In the genomic region with DNA sequence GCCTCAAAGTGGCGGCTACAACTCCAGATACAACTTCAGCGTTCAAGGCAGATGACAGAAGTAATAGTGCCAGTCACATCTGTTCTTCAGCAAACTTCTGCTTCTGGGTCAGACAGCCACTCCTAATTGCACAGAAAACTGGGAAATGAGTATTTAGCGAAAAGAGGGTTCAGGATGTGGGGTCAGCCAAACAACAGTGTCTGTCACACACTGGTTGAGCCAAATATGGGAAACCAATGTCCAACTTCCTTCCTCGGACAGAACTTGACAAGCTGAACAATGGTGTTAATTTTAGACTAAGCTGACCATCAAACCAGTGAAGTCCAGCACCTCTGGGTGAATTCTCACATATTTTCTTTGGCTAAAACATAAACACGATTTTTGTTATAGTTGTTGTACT, we compare ENCODE assay signal across 21 cellular contexts. TPM values are rescaled to one million over a fixed set of nuclear protein-coding genes. Genes with fewer than 3 reads are reported as not detected.
DNase-seq lines count a peak whose midpoint lies in the region; ATAC-seq, FAIRE-seq and TF ChIP-seq lines count a peak whose summit lies in the region.
"Had no signal": no experiment of that assay in that cellular context is flagged by ENCODE, and none has a peak within 500 bp of the region (broad histone marks: within the 10 kb centered on the region; RNA-seq: fewer than 3 reads in every experiment).

No MANE protein-coding gene starts in this region.

- H3K9ac ChIP-seq in HepG2 (ENCODE audit: insufficient read depth, low read depth, low read length) (no peak overlapping the region), parathyroid adenoma (no peak overlapping the region)

- TF ChIP-seq EP300 in HepG2 (IDR thresholded peaks at IDR 0.05; ENCODE audit: low read depth in 2 of 2, low read length in 2 of 2) (no peak), HepG2 (CRISPR knock-in tag; IDR thresholded peaks at IDR 0.05; ENCODE audit: borderline replicate concordance) (no peak)

- peaks cover 32% of the 10 kb centered on the region for H3K4me1 ChIP-seq in HepG2 (ENCODE audit: insufficient read depth, low read length)
- H3K4me1 ChIP-seq in parathyroid adenoma: peaks cover 9% of the 10 kb centered on the region
- H3K4me1 ChIP-seq: uterus had no signal

- DNase-seq in CD14-positive monocyte (ENCODE audit: low spot score) (no peak), HepG2 (ENCODE audit: low spot score) (no peak), DMS53 (lab: John Stamatoyannopoulos, UW) (no peak), HUDEP-2 (lab: John Stamatoyannopoulos, UW; ENCODE audit: unreplicated experiment in 76 of 76) (no peak), D721Med (ENCODE audit: insufficient read length, low spot score) (no peak), chondrocyte (ENCODE audit: low spot score) (no peak)
- DNase-seq: ACHN; activated CD4-positive, alpha-beta memory T cell treated with anti-CD3 and anti-CD28 coated beads, Interleukin-2, amount 10 ng/mL, durations not matched to agents 7 days and 5 days; activated naive CD8-positive, alpha-beta T cell treated with anti-CD3 and anti-CD28 coated beads, Interleukin-2, amount 10 ng/mL, durations not matched to agents 7 days and 5 days; activated T-cell treated with anti-CD3 and anti-CD28 coated beads, Interleukin-2, amount 50 U/mL, for 4 hours; KG1; NCI-H774; stomach; uterus had no signal

- CTCF ChIA-PET in HepG2 (lab: Yijun Ruan, JAX; ENCODE audit: low intra/inter-chr PET ratio, low total read pairs): no interaction called here

- no peak overlapping the region for H3K4me3 ChIP-seq in HepG2 (replicated peaks in 1 of 3; ENCODE audit: insufficient read depth in 1 of 3, low read depth in 2 of 3, low read length in 3 of 3)
- no peak overlapping the region for H3K4me3 ChIP-seq in parathyroid adenoma (ENCODE audit: low read depth, low read length)
- H3K4me3 ChIP-seq: stomach, uterus had no signal

- no peak for TF ChIP-seq RAD21 in HepG2 (CRISPR knock-in tag; IDR thresholded peaks at IDR 0.05)

- no peak for TF ChIP-seq POLR2A in HepG2 (IDR thresholded peaks at IDR 0.05; ENCODE audit: insufficient read depth in 1 of 2, low read depth in 2 of 2, low read length in 2 of 2)

- no peak for TF ChIP-seq CTCF in CD14-positive monocyte (IDR thresholded peaks at IDR 0.05)
- TF ChIP-seq CTCF in HepG2 (CRISPR knock-in tag; IDR thresholded peaks at IDR 0.05): no peak
- no peak for TF ChIP-seq CTCF in parathyroid adenoma (IDR thresholded peaks at IDR 0.05)
- TF ChIP-seq CTCF in D721Med (IDR thresholded peaks at IDR 0.05; ENCODE audit: insufficient read depth, missing control alignments): no peak
- no peak for TF ChIP-seq CTCF in chondrocyte (IDR thresholded peaks at IDR 0.05)

- WGBS in HepG2 (ENCODE audit: low lambda C conversion rate): 91% methylated on average over 5 of the region's 5 CpGs

- H3K4me3 Mint-ChIP-seq in CD14-positive monocyte (peak overlapping the region; percentile 40 to 53), chondrocyte (ENCODE audit: unreplicated experiment) (no peak overlapping the region)
- H3K4me3 Mint-ChIP-seq in dendritic cell treated with granulocyte-macrophage colony-stimulating factor and Interleukin-4, amounts not matched to agents 40 ng/mL and 50 ng/mL, for 4 days: no peak overlapping the region
- H3K4me3 Mint-ChIP-seq: activated CD4-positive, alpha-beta memory T cell treated with anti-CD3 and anti-CD28 coated beads, Interleukin-2, amount 10 ng/mL, durations not matched to agents 7 days and 5 days; activated naive CD8-positive, alpha-beta T cell treated with anti-CD3 and anti-CD28 coated beads, Interleukin-2, amount 10 ng/mL, durations not matched to agents 7 days and 5 days; activated T-cell treated with anti-CD3 and anti-CD28 coated beads, Interleukin-2, amount 50 U/mL, for 4 hours; brain had no signal

- H4K20me1 ChIP-seq in HepG2 (ENCODE audit: insufficient read depth, low read length): peaks cover 12% of the 10 kb centered on the region; the same call in 1 of the 2 replicates

- no peak for ATAC-seq in HepG2
- ATAC-seq: activated T-cell treated with anti-CD3 and anti-CD28 coated beads, Interleukin-2, amount 50 U/mL, for 4 hours; SK-N-SH treated with all-trans-retinoic acid at 6 μM for 48 hours had no signal

- peaks cover 0 to 1% of the 10 kb centered on the region in 2 experiments; a peak in 2 of 5 replicates for H3K36me3 ChIP-seq in HepG2 (replicated peaks in 1 of 2; ENCODE audit: control insufficient read depth in 1 of 2, insufficient read depth in 2 of 2, low read length in 2 of 2)
- no peaks in the 10 kb centered on the region for H3K36me3 ChIP-seq in parathyroid adenoma (ENCODE audit: control insufficient read depth, insufficient read depth, low read length)
- H3K36me3 ChIP-seq: stomach, uterus had no signal

- no TSS peak for BruUV-seq in HepG2 (replicated peaks; lab: Mats Ljungman, UMichigan)

- H3K4me1 Mint-ChIP-seq in CD14-positive monocyte (peaks cover 53% of the 10 kb centered on the region), chondrocyte (ENCODE audit: low read depth) (peaks cover 25% of the 10 kb centered on the region)
- H3K4me1 Mint-ChIP-seq in dendritic cell treated with granulocyte-macrophage colony-stimulating factor and Interleukin-4, amounts not matched to agents 40 ng/mL and 50 ng/mL, for 4 days (ENCODE audit: low read depth): peaks cover 45% of the 10 kb centered on the region
- H3K4me1 Mint-ChIP-seq: activated CD4-positive, alpha-beta memory T cell treated with anti-CD3 and anti-CD28 coated beads, Interleukin-2, amount 10 ng/mL, durations not matched to agents 7 days and 5 days had no signal

- H3K27ac ChIP-seq in HepG2 (ENCODE audit: extremely low read length, insufficient read depth, low read length): no peak overlapping the region
- H3K27ac ChIP-seq in parathyroid adenoma: peak overlapping the region; percentile 11
- H3K27ac ChIP-seq: uterus had no signal

- H3K9me3 ChIP-seq in HepG2 (ENCODE audit: low read length) (no peaks in the 10 kb centered on the region), parathyroid adenoma (ENCODE audit: control insufficient read depth, low read length) (no peaks in the 10 kb centered on the region)
- H3K9me3 ChIP-seq: stomach, uterus had no signal

- H2AFZ ChIP-seq in HepG2 (ENCODE audit: low read length): no peak overlapping the region
- no peak overlapping the region for H2AFZ ChIP-seq in parathyroid adenoma

- FAIRE-seq in HepG2 (lab: Jason Lieb, UNC): no peak
- no peak for FAIRE-seq in D721Med (lab: Jason Lieb, UNC)
- FAIRE-seq: H54, islet of Langerhans had no signal

- H3K79me2 ChIP-seq in HepG2 (ENCODE audit: insufficient read depth, low read length): peaks cover 57% of the 10 kb centered on the region
- H3K79me2 ChIP-seq in parathyroid adenoma: peaks cover 36% of the 10 kb centered on the region

- H3K27ac Mint-ChIP-seq in CD14-positive monocyte (peak overlapping the region; percentile 87 to 95 (median 92)), chondrocyte (ENCODE audit: unreplicated experiment) (no peak overlapping the region)
- H3K27ac Mint-ChIP-seq in dendritic cell treated with granulocyte-macrophage colony-stimulating factor and Interleukin-4, amounts not matched to agents 40 ng/mL and 50 ng/mL, for 4 days: peak overlapping the region; percentile 80
- H3K27ac Mint-ChIP-seq: activated CD4-positive, alpha-beta memory T cell treated with anti-CD3 and anti-CD28 coated beads, Interleukin-2, amount 10 ng/mL, durations not matched to agents 7 days and 5 days; activated naive CD8-positive, alpha-beta T cell treated with anti-CD3 and anti-CD28 coated beads, Interleukin-2, amount 10 ng/mL, durations not matched to agents 7 days and 5 days; brain; progenitor cell of endocrine pancreas had no signal

- intact Hi-C loops in CD14-positive monocyte (cut with micrococcal nuclease): no loop called here
- intact Hi-C loops in dendritic cell treated with granulocyte-macrophage colony-stimulating factor and Interleukin-4, amounts not matched to agents 40 ng/mL and 50 ng/mL, for 4 days (cut with micrococcal nuclease): loop anchor here (2.0 to 5.0 kb wide), 2 partner anchors 20 to 33 kb away; no protein-coding TSS in a partner anchor
- intact Hi-C loops in HepG2 (cut with micrococcal nuclease; ENCODE audit: unreplicated experiment): no loop called here

- POLR2A ChIA-PET in HepG2 (lab: Yijun Ruan, JAX): no interaction called here

- H3K27me3 ChIP-seq in HepG2 (ENCODE audit: control insufficient read depth in 1 of 2, insufficient read depth in 2 of 2, low read length in 2 of 2) (no peaks in the 10 kb centered on the region), parathyroid adenoma (ENCODE audit: control insufficient read depth, insufficient read depth, low read length) (no peaks in the 10 kb centered on the region)
- H3K27me3 ChIP-seq: stomach, uterus had no signal

- H3K36me3 Mint-ChIP-seq in CD14-positive monocyte (peaks cover 12 to 13% of the 10 kb centered on the region in 2 donors), chondrocyte (ENCODE audit: low read depth) (no peaks in the 10 kb centered on the region)
- peaks cover 21% of the 10 kb centered on the region for H3K36me3 Mint-ChIP-seq in dendritic cell treated with granulocyte-macrophage colony-stimulating factor and Interleukin-4, amounts not matched to agents 40 ng/mL and 50 ng/mL, for 4 days (ENCODE audit: low read depth)

- H3K9me3 Mint-ChIP-seq in CD14-positive monocyte (peaks cover 0 to 4% (median 0%) of the 10 kb centered on the region in 7 donors), chondrocyte (ENCODE audit: low read depth) (no peaks in the 10 kb centered on the region)
- no peaks in the 10 kb centered on the region for H3K9me3 Mint-ChIP-seq in dendritic cell treated with granulocyte-macrophage colony-stimulating factor and Interleukin-4, amounts not matched to agents 40 ng/mL and 50 ng/mL, for 4 days
- H3K9me3 Mint-ChIP-seq: activated CD4-positive, alpha-beta memory T cell treated with anti-CD3 and anti-CD28 coated beads, Interleukin-2, amount 10 ng/mL, durations not matched to agents 7 days and 5 days; activated T-cell treated with anti-CD3 and anti-CD28 coated beads, Interleukin-2, amount 50 U/mL, for 4 hours had no signal

- H3K27me3 Mint-ChIP-seq in CD14-positive monocyte (ENCODE audit: low read depth in 3 of 3): peaks cover 0 to 2% (median 0%) of the 10 kb centered on the region in 3 donors
- no peaks in the 10 kb centered on the region for H3K27me3 Mint-ChIP-seq in dendritic cell treated with granulocyte-macrophage colony-stimulating factor and Interleukin-4, amounts not matched to agents 40 ng/mL and 50 ng/mL, for 4 days
- H3K27me3 Mint-ChIP-seq in chondrocyte (ENCODE audit: low read depth): no peaks in the 10 kb centered on the region
- H3K27me3 Mint-ChIP-seq: activated CD4-positive, alpha-beta memory T cell treated with anti-CD3 and anti-CD28 coated beads, Interleukin-2, amount 10 ng/mL, durations not matched to agents 7 days and 5 days; activated naive CD8-positive, alpha-beta T cell treated with anti-CD3 and anti-CD28 coated beads, Interleukin-2, amount 10 ng/mL, durations not matched to agents 7 days and 5 days; brain had no signal

- in situ Hi-C loops in HepG2 (cut with HindIII; ENCODE audit: extremely low pct_ligation_motif_present, low pct_unique_long_range_greater_than_20kb): no loop called here

- H3K4me2 ChIP-seq in HepG2 (ENCODE audit: low read depth, low read length): no peak overlapping the region
- H3K4me2 ChIP-seq in parathyroid adenoma (ENCODE audit: low read length): no peak overlapping the region

RNA-seq across cellular contexts. Expression of gene NUDT3, which starts 22.1 kb away (rescaled TPM):
- 10 to 100 TPM in 1 of 2 donors, 1 to 10 TPM in 1; 9.3 to 10.9 TPM for polyA plus RNA-seq in CD14-positive monocyte
- 20.2 and 30.1 TPM in 2 replicates for total RNA-seq in HepG2 (2016; rRNA removed; fragmentation: Illumina TruSeq; extraction: Trizol)
- total RNA-seq in HepG2 (2016; cell fraction: cytosol; rRNA removed; fragmentation: Illumina TruSeq; extraction: Trizol; ENCODE audit: low read depth): 4.1 and 4.8 TPM in 2 replicates
- total RNA-seq in HepG2 (2016; cell fraction: insoluble cytoplasmic fraction; rRNA removed; fragmentation: Illumina TruSeq; extraction: Trizol): 19.5 and 29.7 TPM in 2 replicates
- total RNA-seq in HepG2 (2016; cell fraction: membrane; rRNA removed; fragmentation: Illumina TruSeq; extraction: Trizol): 14.6 and 14.8 TPM in 2 replicates
- total RNA-seq in HepG2 (2016; cell fraction: nucleus; rRNA removed; fragmentation: Illumina TruSeq; extraction: Trizol): 15.7 and 19.0 TPM in 2 replicates
- 17.6 and 20.6 TPM in 2 replicates for polyA plus RNA-seq in HepG2 (2011; rRNA removed)
- 10.7 and 14.8 TPM in 2 replicates for polyA plus RNA-seq in HepG2 (2011; cell fraction: cytosol; rRNA removed)
- polyA plus RNA-seq in HepG2 (2011; cell fraction: nucleus; rRNA removed): 9.2 and 11.9 TPM in 2 replicates
- 5.6 TPM in 2 replicates for polyA plus RNA-seq in HepG2 (2012)
- polyA plus RNA-seq in HepG2 (2016; cell fraction: cytosol; fragmentation: Illumina TruSeq; extraction: Trizol; ENCODE audit: low read depth): 3.0 and 3.5 TPM in 2 replicates
- polyA plus RNA-seq in HepG2 (2016; cell fraction: insoluble cytoplasmic fraction; fragmentation: Illumina TruSeq; extraction: Trizol; ENCODE audit: low read depth): 22.4 and 22.7 TPM in 2 replicates
- polyA plus RNA-seq in HepG2 (2016; cell fraction: membrane; fragmentation: Illumina TruSeq; extraction: Trizol; ENCODE audit: low read depth): 7.4 and 7.7 TPM in 2 replicates
- 23.3 TPM in 2 replicates for polyA plus RNA-seq in HepG2 (2016; cell fraction: nucleus; fragmentation: Illumina TruSeq; extraction: Trizol; ENCODE audit: insufficient read depth, low read depth)
- 23.6 and 25.7 TPM in 2 replicates for polyA minus RNA-seq in HepG2 (2011; rRNA and poly(A)+ RNA removed; ENCODE audit: low replicate concordance)
- polyA minus RNA-seq in HepG2 (2011; cell fraction: cytosol; rRNA and poly(A)+ RNA removed): 18.9 and 21.6 TPM in 2 replicates
- 14.0 and 19.0 TPM in 2 replicates for polyA minus RNA-seq in HepG2 (2011; cell fraction: nucleus; rRNA and poly(A)+ RNA removed)
- 21.6 to 25.9 TPM (median 22.0 TPM) in 3 replicates for total RNA-seq in chondrocyte

RNA-seq across cellular contexts. Expression of gene RPS10, which starts 55.5 kb away (rescaled TPM):
- 1,000 to 10,000 TPM in 1 of 2 donors, 100 to 1,000 TPM in 1; 645 to 1,054 TPM for polyA plus RNA-seq in CD14-positive monocyte
- total RNA-seq in HepG2 (2016; rRNA removed; fragmentation: Illumina TruSeq; extraction: Trizol): 2,909 and 3,503 TPM in 2 replicates
- total RNA-seq in HepG2 (2016; cell fraction: cytosol; rRNA removed; fragmentation: Illumina TruSeq; extraction: Trizol; ENCODE audit: low read depth): 5,102 and 5,632 TPM in 2 replicates
- 3,081 and 3,638 TPM in 2 replicates for total RNA-seq in HepG2 (2016; cell fraction: insoluble cytoplasmic fraction; rRNA removed; fragmentation: Illumina TruSeq; extraction: Trizol)
- 7,429 and 7,480 TPM in 2 replicates for total RNA-seq in HepG2 (2016; cell fraction: membrane; rRNA removed; fragmentation: Illumina TruSeq; extraction: Trizol)
- total RNA-seq in HepG2 (2016; cell fraction: nucleus; rRNA removed; fragmentation: Illumina TruSeq; extraction: Trizol): 967 and 1,028 TPM in 2 replicates
- polyA plus RNA-seq in HepG2 (2011; rRNA removed): 4,295 and 4,648 TPM in 2 replicates
- polyA plus RNA-seq in HepG2 (2011; cell fraction: cytosol; rRNA removed): 9,439 and 9,926 TPM in 2 replicates
- polyA plus RNA-seq in HepG2 (2011; cell fraction: nucleus; rRNA removed): 1,658 and 1,840 TPM in 2 replicates
- 3,418 and 4,251 TPM in 2 replicates for polyA plus RNA-seq in HepG2 (2012)
- 5,367 and 5,814 TPM in 2 replicates for polyA plus RNA-seq in HepG2 (2016; cell fraction: cytosol; fragmentation: Illumina TruSeq; extraction: Trizol; ENCODE audit: low read depth)
- 2,908 and 3,264 TPM in 2 replicates for polyA plus RNA-seq in HepG2 (2016; cell fraction: insoluble cytoplasmic fraction; fragmentation: Illumina TruSeq; extraction: Trizol; ENCODE audit: low read depth)
- polyA plus RNA-seq in HepG2 (2016; cell fraction: membrane; fragmentation: Illumina TruSeq; extraction: Trizol; ENCODE audit: low read depth): 6,085 and 6,204 TPM in 2 replicates
- polyA plus RNA-seq in HepG2 (2016; cell fraction: nucleus; fragmentation: Illumina TruSeq; extraction: Trizol; ENCODE audit: insufficient read depth, low read depth): 1,494 and 1,555 TPM in 2 replicates
- polyA minus RNA-seq in HepG2 (2011; rRNA and poly(A)+ RNA removed; ENCODE audit: low replicate concordance): 2,566 and 3,572 TPM in 2 replicates
- 602 and 661 TPM in 2 replicates for polyA minus RNA-seq in HepG2 (2011; cell fraction: cytosol; rRNA and poly(A)+ RNA removed)
- 173 and 248 TPM in 2 replicates for polyA minus RNA-seq in HepG2 (2011; cell fraction: nucleus; rRNA and poly(A)+ RNA removed)
- total RNA-seq in chondrocyte: 751 to 941 TPM (median 771 TPM) in 3 replicates

Comparison
In these comparisons a context has a peak if more than half of its experiments do, and no peak if none do; other contexts are left out.
1. H3K4me3 Mint-ChIP-seq: peak in CD14-positive monocyte (2 of 2); none in dendritic cell treated with granulocyte-macrophage colony-stimulating factor and Interleukin-4, amounts not matched to agents 40 ng/mL and 50 ng/mL, for 4 days (single experiment) and chondrocyte (single experiment).